9 cellular contexts compared by ENCODE assay signal in the genomic region with DNA sequence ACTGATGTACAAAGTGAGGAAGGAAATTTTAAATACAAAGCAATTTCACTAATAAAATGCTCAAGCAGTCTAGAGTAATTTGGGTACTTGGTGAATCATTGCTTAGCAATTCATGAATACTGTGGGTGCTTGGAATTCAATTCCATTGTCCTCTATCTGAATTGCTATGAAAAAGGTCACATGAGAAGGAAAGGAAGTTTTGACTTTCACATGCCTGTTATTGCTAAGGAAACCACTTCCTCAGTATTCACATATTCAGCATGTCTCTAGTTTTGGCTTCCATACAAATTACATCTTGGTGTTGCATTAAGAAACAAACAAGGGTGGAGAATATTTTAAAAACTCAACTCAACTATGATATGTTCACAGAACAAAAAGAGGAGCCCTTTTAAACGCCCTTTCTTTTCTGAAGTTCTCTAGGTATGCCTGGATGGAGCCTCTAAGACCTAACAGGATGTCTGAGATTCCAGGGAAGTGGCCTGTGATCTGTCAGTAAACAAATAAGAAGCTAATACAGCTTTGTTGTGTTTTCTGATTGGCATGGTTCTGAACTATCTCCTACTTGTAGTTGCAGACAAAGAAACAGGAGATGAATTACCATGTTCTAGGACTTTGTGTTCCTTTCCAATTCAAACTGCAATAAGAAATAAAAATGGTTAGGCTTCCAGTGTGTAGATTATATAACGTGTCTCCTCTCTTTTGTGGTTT.
DNase-seq lines count a peak whose midpoint lies in the region; ATAC-seq and TF ChIP-seq lines count a peak whose summit lies in the region.
"Had no signal": no experiment of that assay in that cellular context is flagged by ENCODE, and none has a peak within 500 bp of the region (broad histone marks: within the 10 kb centered on the region; RNA-seq: fewer than 3 reads in every experiment).

No MANE protein-coding gene starts in this region.

- no peaks in the 10 kb centered on the region for H3K9me3 Mint-ChIP-seq in osteocyte (ENCODE audit: unreplicated experiment)
- H3K9me3 Mint-ChIP-seq: IgD-negative memory B cell had no signal

- TF ChIP-seq CTCF in osteocyte (IDR thresholded peaks at IDR 0.05) = no peak

- DNase-seq in Caki2 (ENCODE audit: low read depth) = peak; percentile 81
- DNase-seq in SK-MEL-5 (ENCODE audit: low read depth, low spot score) = peak; percentile 89
- peak; percentile 97 for DNase-seq in fibroblast of peridontal ligament (ENCODE audit: extremely low read depth)
- no peak for DNase-seq in osteocyte (ENCODE audit: extremely low spot score, unreplicated experiment)
- DNase-seq in stimulated activated naive CD8-positive, alpha-beta T cell treated with anti-CD3 and anti-CD28 coated beads, Interleukin-15, Interleukin-2, amounts not matched to agents 100 U/mL and 50 U/mL, for 24 hours = no peak
- no peak for DNase-seq in HUDEP-2 (lab: John Stamatoyannopoulos, UW; ENCODE audit: unreplicated experiment in 76 of 76)
- no peak for DNase-seq in cerebellar nuclear complex (lab: John Stamatoyannopoulos, UW)

- peak overlapping the region; percentile 85 for H3K27ac Mint-ChIP-seq in osteocyte (ENCODE audit: unreplicated experiment)
- H3K27ac Mint-ChIP-seq: IgD-negative memory B cell had no signal

- H3K4me1 Mint-ChIP-seq in osteocyte (ENCODE audit: unreplicated experiment) = peaks cover 45% of the 10 kb centered on the region

- peak overlapping the region; percentile 5 for H3K4me3 Mint-ChIP-seq in osteocyte (ENCODE audit: unreplicated experiment)
- H3K4me3 Mint-ChIP-seq: IgD-negative memory B cell had no signal

- no peaks in the 10 kb centered on the region for H3K36me3 Mint-ChIP-seq in osteocyte (ENCODE audit: unreplicated experiment)
- H3K36me3 Mint-ChIP-seq: IgD-negative memory B cell had no signal

- ATAC-seq in stimulated activated naive CD8-positive, alpha-beta T cell treated with anti-CD3 and anti-CD28 coated beads, Interleukin-15, Interleukin-2, amounts not matched to agents 100 U/mL and 50 U/mL, for 24 hours = no peak
- ATAC-seq in GM19328 (IDR thresholded peaks at IDR 0.05; ENCODE audit: unreplicated experiment) = no peak

- H3K27me3 Mint-ChIP-seq in osteocyte (ENCODE audit: unreplicated experiment) = no peaks in the 10 kb centered on the region

- in situ Hi-C loops in Caki2 (cut with HindIII; ENCODE audit: low pct_unique_long_range_greater_than_20kb, low sequenced_read_pairs) (no loop called here), SK-MEL-5 (cut with HindIII; ENCODE audit: low pct_unique_long_range_greater_than_20kb, low sequenced_read_pairs) (no loop called here)

Comparison
In these comparisons a context has a peak if more than half of its experiments do, and no peak if none do; other contexts are left out.
1. DNase-seq: peak in Caki2 (single experiment), SK-MEL-5 (single experiment) and fibroblast of peridontal ligament (single experiment); none in osteocyte (single experiment), stimulated activated naive CD8-positive, alpha-beta T cell treated with anti-CD3 and anti-CD28 coated beads, Interleukin-15, Interleukin-2, amounts not matched to agents 100 U/mL and 50 U/mL, for 24 hours (single experiment), HUDEP-2 (0 of 76) and cerebellar nuclear complex (0 of 2).